ENCODE assay signal across 11 cellular contexts in genomic region chr7:41870505-41871138, GRCh38.
DNase-seq lines count a peak whose midpoint lies in the region; ATAC-seq, FAIRE-seq and TF ChIP-seq lines count a peak whose summit lies in the region.
"Had no signal": no experiment of that assay in that cellular context is flagged by ENCODE, and none has a peak within 500 bp of the region (broad histone marks: within the 10 kb centered on the region; RNA-seq: fewer than 3 reads in every experiment).

No MANE protein-coding gene starts in this region.

- peak; percentile 63 for FAIRE-seq in astrocyte (lab: Jason Lieb, UNC)

- no peak overlapping the region for H3K27ac ChIP-seq in astrocyte (ENCODE audit: low read depth, low read length)
- H3K27ac ChIP-seq in SJCRH30, result no peak overlapping the region
- no peak overlapping the region for H3K27ac ChIP-seq in Karpas-422 (ENCODE audit: low read length)

- no peaks in the 10 kb centered on the region for H3K9me2 ChIP-seq in Karpas-422 (replicated peaks; ENCODE audit: insufficient read depth, low read length)

- intact Hi-C loops in CD14-positive monocyte (cut with micrococcal nuclease), result loop anchor here in 1 of 2 donors (1.0 kb wide), 1 partner anchor 92 kb away; no protein-coding TSS in a partner anchor

- H3K4me1 Mint-ChIP-seq in CD14-positive monocyte (peaks cover 32% of the 10 kb centered on the region), astrocyte (ENCODE audit: low read depth, unreplicated experiment) (peaks cover 10% of the 10 kb centered on the region)

- no peak overlapping the region for H3K4me2 ChIP-seq in astrocyte (ENCODE audit: low read length)
- H3K4me2 ChIP-seq in Karpas-422 (ENCODE audit: low read depth, low read length, poor library complexity, severe bottlenecking), result no peak overlapping the region

- no peaks in the 10 kb centered on the region for H3K36me3 ChIP-seq in astrocyte (ENCODE audit: insufficient read depth, low read length)
- H3K36me3 ChIP-seq in SJCRH30, result no peaks in the 10 kb centered on the region
- no peaks in the 10 kb centered on the region for H3K36me3 ChIP-seq in Karpas-422 (ENCODE audit: insufficient read depth, low read length)
- H3K36me3 ChIP-seq: tibial nerve had no signal

- TF ChIP-seq CTCF in CD14-positive monocyte (IDR thresholded peaks at IDR 0.05) (no peak), astrocyte (IDR thresholded peaks at IDR 0.05; ENCODE audit: insufficient read depth, low read depth, low read length) (no peak)

- H3K9me3 ChIP-seq in astrocyte (ENCODE audit: insufficient read depth, low read depth, low read length) (no peaks in the 10 kb centered on the region), SJCRH30 (replicated peaks) (no peaks in the 10 kb centered on the region), Karpas-422 (ENCODE audit: low read length) (no peaks in the 10 kb centered on the region)

- no peaks in the 10 kb centered on the region for H3K79me2 ChIP-seq in astrocyte (ENCODE audit: insufficient read depth, low read length)
- H3K79me2 ChIP-seq in Karpas-422 (ENCODE audit: low read length), result no peaks in the 10 kb centered on the region

- H3K36me3 Mint-ChIP-seq in CD14-positive monocyte, result peaks cover 4 to 6% of the 10 kb centered on the region in 2 donors
- H3K36me3 Mint-ChIP-seq in astrocyte (ENCODE audit: low read depth, unreplicated experiment), result no peaks in the 10 kb centered on the region
- H3K36me3 Mint-ChIP-seq: CD8-positive, alpha-beta T cell had no signal

- no peak overlapping the region for H3K4me3 ChIP-seq in astrocyte (ENCODE audit: insufficient read depth, low read depth, low read length)
- no peak overlapping the region for H3K4me3 ChIP-seq in SJCRH30
- H3K4me3 ChIP-seq in Karpas-422 (ENCODE audit: low read length), result no peak overlapping the region
- H3K4me3 ChIP-seq: tibial nerve had no signal

- H3K4me1 ChIP-seq in astrocyte (ENCODE audit: insufficient read depth, low read length) (peaks cover 12% of the 10 kb centered on the region), SJCRH30 (no peaks in the 10 kb centered on the region), Karpas-422 (ENCODE audit: low read length) (no peaks in the 10 kb centered on the region)

- ATAC-seq in GM19328 (IDR thresholded peaks at IDR 0.05; ENCODE audit: unreplicated experiment) (peak; percentile 50), HG03039 (IDR thresholded peaks at IDR 0.05; ENCODE audit: unreplicated experiment) (peak; percentile 67)
- ATAC-seq: CD8-positive, alpha-beta T cell had no signal

- H3K27ac Mint-ChIP-seq in CD14-positive monocyte (peak overlapping the region; percentile 90 to 97 (median 95)), astrocyte (ENCODE audit: unreplicated experiment) (no peak overlapping the region)
- H3K27ac Mint-ChIP-seq: CD8-positive, alpha-beta T cell had no signal

- H3K9ac ChIP-seq in astrocyte (ENCODE audit: low read length) (no peak overlapping the region), Karpas-422 (ENCODE audit: low read length) (no peak overlapping the region)

- H4K20me1 ChIP-seq in astrocyte (ENCODE audit: insufficient read depth, low read length), result no peaks in the 10 kb centered on the region
- H4K20me1 ChIP-seq in Karpas-422 (ENCODE audit: insufficient read depth, low read depth, low read length), result no peaks in the 10 kb centered on the region

- H3K4me3 Mint-ChIP-seq in CD14-positive monocyte (peak overlapping the region in 1 of 2 donors; percentile 65), astrocyte (ENCODE audit: unreplicated experiment) (no peak overlapping the region)
- H3K4me3 Mint-ChIP-seq: CD8-positive, alpha-beta T cell had no signal

- H2AFZ ChIP-seq in astrocyte (ENCODE audit: low read depth, low read length) (no peak overlapping the region), Karpas-422 (ENCODE audit: low read length) (no peak overlapping the region)

- H3K27me3 ChIP-seq in astrocyte (ENCODE audit: insufficient read depth, low read length) (no peaks in the 10 kb centered on the region), SJCRH30 (no peaks in the 10 kb centered on the region), Karpas-422 (ENCODE audit: low read length) (peaks cover 3% of the 10 kb centered on the region; the same call in 1 of the 2 replicates)
- H3K27me3 ChIP-seq: tibial nerve had no signal

- DNase-seq in CD14-positive monocyte (ENCODE audit: low spot score) (no peak), astrocyte (ENCODE audit: low read depth) (no peak), SJCRH30 (no peak), hypothalamus (lab: John Stamatoyannopoulos, UW) (no peak), NCI-H1694 treated with DMSO at 0.1 percent for 48 hours (lab: John Stamatoyannopoulos, UW) (no peak), Karpas-422 (no peak)
- DNase-seq: CD8-positive, alpha-beta T cell; NCI-H748 treated with DMSO at 0.1 percent for 48 hours had no signal

- H3K9me3 Mint-ChIP-seq in CD14-positive monocyte (peaks cover 4 to 13% (median 11%) of the 10 kb centered on the region in 7 donors), astrocyte (ENCODE audit: unreplicated experiment) (peaks cover under 1% of the 10 kb centered on the region)
- H3K9me3 Mint-ChIP-seq: CD8-positive, alpha-beta T cell had no signal

- H3K27me3 Mint-ChIP-seq in CD14-positive monocyte (ENCODE audit: low read depth in 3 of 3), result peaks cover 0 to 1% (median 0%) of the 10 kb centered on the region in 3 donors
- peaks cover 4% of the 10 kb centered on the region for H3K27me3 Mint-ChIP-seq in astrocyte (ENCODE audit: low read depth, unreplicated experiment)
